16 cellular contexts compared by ENCODE assay signal in genomic region chr11:65377036-65377435, GRCh38. TPM values are rescaled to one million over a fixed set of nuclear protein-coding genes. Genes with fewer than 3 reads are reported as not detected.
"Had no signal": no experiment of that assay in that cellular context is flagged by ENCODE, and none has a peak within 500 bp of the region (broad histone marks: within the 10 kb centered on the region; RNA-seq: fewer than 3 reads in every experiment).

No MANE protein-coding gene starts in this region.

- ATAC-seq: activated CD4-positive, CD25-positive, alpha-beta regulatory T cell treated with anti-CD3 and anti-CD28 coated beads, Interleukin-2, amount 50 U/mL, for 24 hours; effector memory CD8-positive, alpha-beta T cell had no signal

- H3K4me3 ChIP-seq: ascending aorta, breast epithelium, ovary, transverse colon had no signal

- H3K36me3 ChIP-seq: ascending aorta, breast epithelium, ovary, transverse colon had no signal

- H3K27ac ChIP-seq: ascending aorta, breast epithelium, ovary, transverse colon had no signal

- DNase-seq: activated naive CD4-positive, alpha-beta T cell; activated T-cell treated with anti-CD3 and anti-CD28 coated beads for 4 hours; cerebellar nuclear complex; dermis blood vessel endothelial cell; effector memory CD8-positive, alpha-beta T cell; foreskin melanocyte; ovary; stimulated activated naive CD4-positive, alpha-beta T cell; T-helper 9 cell; transverse colon had no signal

- H3K9me3 ChIP-seq: ascending aorta, breast epithelium, ovary, transverse colon had no signal

- H3K27me3 ChIP-seq: ascending aorta, breast epithelium, ovary, transverse colon had no signal

RNA-seq across cellular contexts. Expression of gene SLC25A45, which starts 5.4 kb away (rescaled TPM):
- polyA plus RNA-seq: neural cell had no signal

RNA-seq across cellular contexts. Expression of gene TIGD3, which starts 22.5 kb away (rescaled TPM):
- total RNA-seq: ascending aorta, subcutaneous adipose tissue had no signal
- polyA plus RNA-seq: fibroblast of lung had no signal
